Comparison of ENCODE assay signal across 28 cellular contexts in genomic region chr7:54860843-54861242, GRCh38.
"Had no signal": no experiment of that assay in that cellular context is flagged by ENCODE, and none has a peak within 500 bp of the region (broad histone marks: within the 10 kb centered on the region; RNA-seq: fewer than 3 reads in every experiment).

No MANE protein-coding gene starts in this region.

- H3K36me3 Mint-ChIP-seq: activated CD8-positive, alpha-beta memory T cell treated with anti-CD3 and anti-CD28 coated beads, Interleukin-2, amount 10 ng/mL, durations not matched to agents 7 days and 5 days; activated naive CD4-positive, alpha-beta T cell treated with anti-CD3 and anti-CD28 coated beads, Interleukin-2, amount 50 U/mL, for 24 hours; mesothelial cell of epicardium; naive B cell had no signal

- H3K27ac Mint-ChIP-seq: activated B cell treated with CpG ODN at 0.5 μM for 24 hours; activated CD8-positive, alpha-beta memory T cell treated with anti-CD3 and anti-CD28 coated beads, Interleukin-2, amount 10 ng/mL, durations not matched to agents 7 days and 5 days; activated CD8-positive, alpha-beta T cell treated with anti-CD3 and anti-CD28 coated beads, Interleukin-2, amount 10 ng/mL, durations not matched to agents 7 days and 5 days; activated naive CD4-positive, alpha-beta T cell treated with anti-CD3 and anti-CD28 coated beads, Interleukin-2, amount 50 U/mL, for 24 hours; activated naive CD8-positive, alpha-beta T cell treated with anti-CD3 and anti-CD28 coated beads, Interleukin-2, amount 50 U/mL, for 24 hours; activated T-helper 2 cell treated with anti-CD3 and anti-CD28 coated beads, Interferon-gamma antibody, Interleukin-2, Interleukin-4, amounts not matched to agents 10 μg/mL and 5 μg/mL and 100 μg/mL, durations not matched to agents 14 hours and 24 hours and 36 hours; mesothelial cell of epicardium; naive B cell; nephron progenitor cell; T-helper 2 cell treated with Interferon-gamma antibody and Interleukin-4, amounts not matched to agents 5 μg/mL and 100 μg/mL, for 36 hours had no signal

- H3K27ac ChIP-seq: left lung, neutrophil, pancreas, psoas muscle, spleen, suprapubic skin, tibial artery, upper lobe of right lung had no signal

- H3K4me1 ChIP-seq: left lung, pancreas, psoas muscle, spleen, upper lobe of right lung had no signal

- H3K36me3 ChIP-seq: left lung, neutrophil, pancreas, spleen, suprapubic skin, tibial artery, upper lobe of right lung had no signal

- H3K9me3 ChIP-seq: left lung, neutrophil, pancreas, psoas muscle, spleen, suprapubic skin, tibial artery, upper lobe of right lung had no signal

- H3K27me3 ChIP-seq: left lung, neutrophil, pancreas, suprapubic skin, tibial artery, upper lobe of right lung had no signal

- H3K4me1 Mint-ChIP-seq: activated B cell treated with CpG ODN at 0.5 μM for 24 hours; activated CD8-positive, alpha-beta memory T cell treated with anti-CD3 and anti-CD28 coated beads, Interleukin-2, amount 10 ng/mL, durations not matched to agents 7 days and 5 days; activated naive CD4-positive, alpha-beta T cell treated with anti-CD3 and anti-CD28 coated beads, Interleukin-2, amount 50 U/mL, for 24 hours; activated naive CD8-positive, alpha-beta T cell treated with anti-CD3 and anti-CD28 coated beads, Interleukin-2, amount 50 U/mL, for 24 hours; central memory CD8-positive, alpha-beta T cell; naive B cell had no signal

- H3K27me3 Mint-ChIP-seq: activated CD8-positive, alpha-beta memory T cell treated with anti-CD3 and anti-CD28 coated beads, Interleukin-2, amount 10 ng/mL, durations not matched to agents 7 days and 5 days had no signal

- H3K4me3 Mint-ChIP-seq: activated B cell treated with CpG ODN at 0.5 μM for 24 hours; activated CD8-positive, alpha-beta memory T cell treated with anti-CD3 and anti-CD28 coated beads, Interleukin-2, amount 10 ng/mL, durations not matched to agents 7 days and 5 days; activated CD8-positive, alpha-beta T cell treated with anti-CD3 and anti-CD28 coated beads, Interleukin-2, amount 10 ng/mL, durations not matched to agents 7 days and 5 days; activated naive CD4-positive, alpha-beta T cell treated with anti-CD3 and anti-CD28 coated beads, Interleukin-2, amount 50 U/mL, for 24 hours; activated naive CD8-positive, alpha-beta T cell treated with anti-CD3 and anti-CD28 coated beads, Interleukin-2, amount 50 U/mL, for 24 hours; central memory CD8-positive, alpha-beta T cell; mesothelial cell of epicardium; nephron progenitor cell; T-helper 2 cell treated with Interferon-gamma antibody and Interleukin-4, amounts not matched to agents 5 μg/mL and 100 μg/mL, for 36 hours had no signal

- ATAC-seq: activated CD8-positive, alpha-beta memory T cell treated with anti-CD3 and anti-CD28 coated beads, Interleukin-2, amount 10 ng/mL, durations not matched to agents 7 days and 5 days; activated CD8-positive, alpha-beta T cell treated with anti-CD3 and anti-CD28 coated beads, Interleukin-2, amount 10 ng/mL, durations not matched to agents 7 days and 5 days; activated naive CD8-positive, alpha-beta T cell treated with anti-CD3 and anti-CD28 coated beads, Interleukin-2, amount 50 U/mL, for 24 hours; esophagus mucosa; psoas muscle had no signal

- H3K9me3 Mint-ChIP-seq: activated B cell treated with CpG ODN at 0.5 μM for 24 hours; activated naive CD8-positive, alpha-beta T cell treated with anti-CD3 and anti-CD28 coated beads, Interleukin-2, amount 50 U/mL, for 24 hours; central memory CD8-positive, alpha-beta T cell; T-helper 2 cell treated with Interferon-gamma antibody and Interleukin-4, amounts not matched to agents 5 μg/mL and 100 μg/mL, for 36 hours had no signal

- H3K4me3 ChIP-seq: left lung, pancreas, psoas muscle, spleen, suprapubic skin, tibial artery, upper lobe of right lung had no signal

- DNase-seq: activated B cell treated with CpG ODN at 0.5 μM for 24 hours; activated CD4-positive, alpha-beta T cell treated with anti-CD3 and anti-CD28 coated beads, Interleukin-2, amount 50 U/mL, for 1 hour; activated CD8-positive, alpha-beta memory T cell treated with anti-CD3 and anti-CD28 coated beads, Interleukin-2, amount 10 ng/mL, durations not matched to agents 7 days and 5 days; activated CD8-positive, alpha-beta T cell treated with anti-CD3 and anti-CD28 coated beads, Interleukin-2, amount 10 ng/mL, durations not matched to agents 7 days and 5 days; activated naive CD8-positive, alpha-beta T cell treated with anti-CD3 and anti-CD28 coated beads, Interleukin-2, amount 50 U/mL, for 24 hours; activated T-cell treated with anti-CD3 and anti-CD28 coated beads, Interleukin-2, amount 50 U/mL, for 48 hours; amygdala; dermis blood vessel endothelial cell; effector CD8-positive, alpha-beta T cell; foreskin melanocyte; left lung; naive B cell; nephron progenitor cell; pancreas; psoas muscle; spleen; stimulated activated naive CD4-positive, alpha-beta T cell; T-helper 1 cell; tibial artery; upper lobe of right lung had no signal
